In the genomic region with DNA sequence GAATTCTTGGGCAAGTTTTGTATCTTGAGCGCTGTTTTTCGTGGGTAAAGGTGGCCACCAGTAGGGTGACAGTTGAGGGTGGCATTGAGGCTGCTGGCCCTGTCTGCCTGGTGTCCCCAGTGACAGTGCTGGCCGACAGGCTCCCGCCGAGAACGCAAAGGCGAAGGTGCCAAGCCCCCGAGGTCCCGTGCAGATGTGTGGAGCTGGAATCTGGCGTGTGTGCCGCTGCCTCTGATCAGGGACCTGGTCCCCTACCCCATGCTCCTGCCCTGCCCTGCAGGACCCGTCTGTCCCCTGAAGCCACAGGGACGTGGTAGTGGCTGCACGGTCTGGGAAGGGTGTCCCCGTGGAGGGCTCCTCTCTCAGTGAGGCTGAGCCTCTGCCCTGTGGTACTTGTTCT, we compare ENCODE assay signal across 15 cellular contexts. TPM values are rescaled to one million over a fixed set of nuclear protein-coding genes. Genes with fewer than 3 reads are reported as not detected.
A peak's percentile ranks its signal among the peaks of the same experiment; 100 is the strongest.
DNase-seq lines count a peak whose midpoint lies in the region; ATAC-seq and TF ChIP-seq lines count a peak whose summit lies in the region.
"Had no signal": no experiment of that assay in that cellular context is flagged by ENCODE, and none has a peak within 500 bp of the region (broad histone marks: within the 10 kb centered on the region; RNA-seq: fewer than 3 reads in every experiment).

No MANE protein-coding gene starts in this region.

- ATAC-seq in effector memory CD8-positive, alpha-beta T cell (replicated peaks), result no peak
- ATAC-seq in HG03439 (IDR thresholded peaks at IDR 0.05; ENCODE audit: unreplicated experiment) (no peak), GM21619 (IDR thresholded peaks at IDR 0.05; ENCODE audit: unreplicated experiment) (no peak)

- no peaks in the 10 kb centered on the region for H3K27me3 Mint-ChIP-seq in activated T-cell treated with anti-CD3 and anti-CD28 coated beads, Interleukin-2, amount 50 U/mL, for 24 hours
- no peaks in the 10 kb centered on the region for H3K27me3 Mint-ChIP-seq in effector memory CD8-positive, alpha-beta T cell
- H3K27me3 Mint-ChIP-seq in progenitor cell of endocrine pancreas, result no peaks in the 10 kb centered on the region

- H3F3A ChIP-seq in OCI-LY1 (ENCODE audit: insufficient read depth, low read length), result no peaks in the 10 kb centered on the region

- H3K9me3 ChIP-seq in OCI-LY1 (ENCODE audit: low read length), result no peaks in the 10 kb centered on the region
- H3K9me3 ChIP-seq: sigmoid colon had no signal

- H3K36me3 ChIP-seq in OCI-LY1 (ENCODE audit: insufficient read depth, low read length), result peaks cover 67% of the 10 kb centered on the region

- no peak for DNase-seq in activated T-cell treated with anti-CD3 and anti-CD28 coated beads, Interleukin-2, amount 50 U/mL, for 24 hours
- no peak for DNase-seq in activated T-cell treated with anti-CD3 and anti-CD28 coated beads, Interleukin-2, amount 50 U/mL, for 1 hour
- DNase-seq in effector memory CD8-positive, alpha-beta T cell, result no peak
- DNase-seq in progenitor cell of endocrine pancreas (ENCODE audit: low spot score, unreplicated experiment) (no peak), NCI-H345 treated with DMSO at 0.1 percent for 48 hours (lab: John Stamatoyannopoulos, UW; ENCODE audit: unreplicated experiment) (no peak)
- DNase-seq: activated gamma-delta T cell treated with Interleukin-2 at 50 U/mL for 16 hours, NCI-H1092 treated with DMSO at 0.1 percent for 48 hours, sigmoid colon had no signal

- TF ChIP-seq CTCF in OCI-LY1 (IDR thresholded peaks at IDR 0.05; ENCODE audit: low read length) (no peak), progenitor cell of endocrine pancreas (IDR thresholded peaks at IDR 0.05; ENCODE audit: unreplicated experiment) (no peak)

- no peak overlapping the region for H3K9ac ChIP-seq in OCI-LY1 (ENCODE audit: low read length)

- no peak overlapping the region for H2AFZ ChIP-seq in OCI-LY1 (ENCODE audit: low read length)

- H3K36me3 Mint-ChIP-seq in activated T-cell treated with anti-CD3 and anti-CD28 coated beads, Interleukin-2, amount 50 U/mL, for 24 hours (ENCODE audit: low read depth), result peaks cover 74% of the 10 kb centered on the region
- peaks cover 79% of the 10 kb centered on the region for H3K36me3 Mint-ChIP-seq in effector memory CD8-positive, alpha-beta T cell (ENCODE audit: insufficient read depth)
- H3K36me3 Mint-ChIP-seq in progenitor cell of endocrine pancreas (ENCODE audit: insufficient read depth), result peaks cover 9% of the 10 kb centered on the region

- H3K4me3 ChIP-seq in OCI-LY1 (ENCODE audit: low read depth, low read length, poor library complexity, severe bottlenecking), result no peak overlapping the region

- H4K20me1 ChIP-seq in OCI-LY1 (ENCODE audit: insufficient read depth, low read length), result no peaks in the 10 kb centered on the region

- H3K27me3 ChIP-seq in OCI-LY1 (ENCODE audit: insufficient read depth, low read length), result no peaks in the 10 kb centered on the region
- H3K27me3 ChIP-seq: sigmoid colon had no signal

- peaks cover 45% of the 10 kb centered on the region for H3K79me2 ChIP-seq in OCI-LY1 (ENCODE audit: insufficient read depth, low read length)

- peak overlapping the region; percentile 92 for H3K4me3 Mint-ChIP-seq in activated T-cell treated with anti-CD3 and anti-CD28 coated beads, Interleukin-2, amount 50 U/mL, for 24 hours
- peak overlapping the region; percentile 94 to 96 for H3K4me3 Mint-ChIP-seq in effector memory CD8-positive, alpha-beta T cell
- peak overlapping the region; percentile 48 for H3K4me3 Mint-ChIP-seq in progenitor cell of endocrine pancreas (ENCODE audit: low read depth)

- no peaks in the 10 kb centered on the region for H3K9me2 ChIP-seq in OCI-LY1 (ENCODE audit: low read depth, low read length)

- peaks cover 29% of the 10 kb centered on the region for H3K4me1 Mint-ChIP-seq in activated T-cell treated with anti-CD3 and anti-CD28 coated beads, Interleukin-2, amount 50 U/mL, for 24 hours (ENCODE audit: low read depth)
- H3K4me1 Mint-ChIP-seq in effector memory CD8-positive, alpha-beta T cell (ENCODE audit: low read depth in 2 of 2), result peaks cover 27 to 33% of the 10 kb centered on the region in 2 donors
- H3K4me1 Mint-ChIP-seq in progenitor cell of endocrine pancreas (ENCODE audit: low read depth), result peaks cover 19% of the 10 kb centered on the region

- H3K27ac Mint-ChIP-seq in activated T-cell treated with anti-CD3 and anti-CD28 coated beads, Interleukin-2, amount 50 U/mL, for 24 hours, result peak overlapping the region; percentile 76
- peak overlapping the region in 1 of 2 donors; percentile 71 for H3K27ac Mint-ChIP-seq in effector memory CD8-positive, alpha-beta T cell
- H3K27ac Mint-ChIP-seq in progenitor cell of endocrine pancreas, result peak overlapping the region; percentile 67

- H3K27ac ChIP-seq in OCI-LY1 (ENCODE audit: low read depth, low read length, poor library complexity, severe bottlenecking), result no peak overlapping the region

- peaks cover 17% of the 10 kb centered on the region for H3K4me1 ChIP-seq in OCI-LY1 (ENCODE audit: insufficient read depth, low read length, severe bottlenecking)

- 0 out of 2 replicates have a peak overlapping the region, but pooled peaks have one; percentile 90 for H3K4me2 ChIP-seq in OCI-LY1 (ENCODE audit: low read length)

- H3K9me3 Mint-ChIP-seq in activated T-cell treated with anti-CD3 and anti-CD28 coated beads, Interleukin-2, amount 50 U/mL, for 24 hours, result no peaks in the 10 kb centered on the region
- no peaks in the 10 kb centered on the region for H3K9me3 Mint-ChIP-seq in effector memory CD8-positive, alpha-beta T cell
- no peaks in the 10 kb centered on the region for H3K9me3 Mint-ChIP-seq in progenitor cell of endocrine pancreas (ENCODE audit: low read depth)

RNA-seq across cellular contexts. Expression of gene UBE2I, which starts 3.5 kb away (rescaled TPM):
- 211 and 212 TPM in 2 replicates for total RNA-seq in progenitor cell of endocrine pancreas

RNA-seq across cellular contexts. Expression of gene BAIAP3, which starts 20.5 kb away (rescaled TPM):
- total RNA-seq in progenitor cell of endocrine pancreas, result 17.5 and 18.2 TPM in 2 replicates

RNA-seq across cellular contexts. Expression of gene TSR3, which starts 38.8 kb away (rescaled TPM):
- total RNA-seq in progenitor cell of endocrine pancreas, result 52.6 and 56.8 TPM in 2 replicates

RNA-seq across cellular contexts. Expression of gene GNPTG, which starts 38.8 kb away (rescaled TPM):
- total RNA-seq in progenitor cell of endocrine pancreas, result 49.7 and 51.7 TPM in 2 replicates

RNA-seq across cellular contexts. Expression of gene TPSD1, which starts 57.0 kb away (rescaled TPM):
- total RNA-seq in progenitor cell of endocrine pancreas, result not detected in 2 replicates
- total RNA-seq: cerebellum, kidney epithelial cell, myocyte, OCI-LY7 had no signal
